ENCODE assay signal across 8 cellular contexts in genomic region chr17:64919289-64920025, GRCh38. TPM values are rescaled to one million over a fixed set of nuclear protein-coding genes. Genes with fewer than 3 reads are reported as not detected.
DNase-seq lines count a peak whose midpoint lies in the region; ATAC-seq and TF ChIP-seq lines count a peak whose summit lies in the region.
"Not testable (repeated sequence)": the region's sequence is repeated elsewhere in the genome, so short reads cannot be mapped to it uniquely, and the experiment has no call there.

Gene LRRC37A3, minus strand, starts transcription at chr17:64919478. Its CDS starts 22,221 bp downstream, at chr17:64897257.

- peak within 1 kb of the TSS; percentile 93 to 98 (median 95) for H3K27ac Mint-ChIP-seq in IgD-negative memory B cell

- H3K9me3 ChIP-seq in OCI-LY7 (ENCODE audit: low read length); mucosa of descending colon: not testable (repeated sequence)

- not testable (repeated sequence) for H3K9me3 Mint-ChIP-seq in IgD-negative memory B cell

- H4K20me1 ChIP-seq in OCI-LY7 (ENCODE audit: insufficient read depth, low read length) = not testable (repeated sequence)

- not testable (repeated sequence) for H3K79me2 ChIP-seq in OCI-LY7 (ENCODE audit: insufficient read depth, low read depth, low read length)

- intact Hi-C loops in OCI-LY7 (cut with micrococcal nuclease; ENCODE audit: unreplicated experiment) = loop anchor here (2.0 kb wide), 2 partner anchors 43 to 143 kb away; no protein-coding TSS in a partner anchor
- intact Hi-C loops in mucosa of descending colon (cut with DNase I, micrococcal nuclease) = not testable (repeated sequence)

- H3K4me3 ChIP-seq in OCI-LY7 (ENCODE audit: low read depth, low read length, poor library complexity, severe bottlenecking) (peak within 1 kb of the TSS; percentile 68), mucosa of descending colon (peak within 1 kb of the TSS; percentile 56)

- BruUV-seq in OCI-LY7 (replicated peaks; lab: Mats Ljungman, UMichigan) = not testable (repeated sequence)

- CTCF ChIA-PET in OCI-LY7 (lab: Charles Lee; ENCODE audit: unreplicated experiment) = not testable (repeated sequence)

- peaks cover 11 to 22% (median 14%) of the 10 kb centered on the region in 3 donors for H3K4me1 Mint-ChIP-seq in IgD-negative memory B cell

- H3K36me3 Mint-ChIP-seq in IgD-negative memory B cell = not testable (repeated sequence)

- H2AFZ ChIP-seq in OCI-LY7 (ENCODE audit: low read length) = peak within 1 kb of the TSS; percentile 37; the same call in 1 of the 2 replicates

- H3K27ac ChIP-seq in OCI-LY7 (ENCODE audit: low read depth, low read length, poor library complexity, severe bottlenecking) (peak within 1 kb of the TSS; percentile 77), epithelial cell of prostate (peak within 1 kb of the TSS; percentile 78)

- H3K27me3 Mint-ChIP-seq in IgD-negative memory B cell = not testable (repeated sequence)

- H3K4me2 ChIP-seq in OCI-LY7 (ENCODE audit: low read length) = peak within 1 kb of the TSS; percentile 62

- POLR2A ChIA-PET in OCI-LY7 (lab: Charles Lee) = interaction anchor here (0.6 to 1.2 kb wide), 3 partner anchors 68 to 203 kb away, joined by 3 to 6 read pairs (median 3); no protein-coding TSS in a partner anchor

- H3K4me3 Mint-ChIP-seq in IgD-negative memory B cell = peak within 1 kb of the TSS; percentile 89 to 97 (median 94)

- DNase-seq in DMS53 (lab: John Stamatoyannopoulos, UW) (peak; percentile 97), OCI-LY7 (ENCODE audit: low spot score) (peak; percentile 97), activated T-cell treated with anti-CD3 and anti-CD28 coated beads for 24 hours (ENCODE audit: low read depth) (peak; percentile 100), epithelial cell of prostate (ENCODE audit: low read depth, low spot score) (peak; percentile 39), mucosa of descending colon (peak; percentile 98 to 100 (median 99))
- peak; percentile 98 to 99 for DNase-seq in stimulated activated CD8-positive, alpha-beta memory T cell treated with anti-CD3 and anti-CD28 coated beads, Interleukin-4, amount 100 ng/mL, for 1 hour (ENCODE audit: low read depth in 2 of 2, low spot score in 1 of 2)

- not testable (repeated sequence) for H3K9me2 ChIP-seq in OCI-LY7 (ENCODE audit: insufficient read depth, low read length)

- peak; percentile 84 for TF ChIP-seq CTCF in OCI-LY7 (conservative IDR thresholded peaks at IDR 0.05; ENCODE audit: low read length)
- TF ChIP-seq CTCF in mucosa of descending colon (IDR thresholded peaks at IDR 0.05) = peak; percentile 91

- H3K36me3 ChIP-seq in OCI-LY7 (ENCODE audit: insufficient read depth, low read length); mucosa of descending colon (ENCODE audit: low read depth): not testable (repeated sequence)

- peak; percentile 88 for ATAC-seq in GM21576 (IDR thresholded peaks at IDR 0.05; ENCODE audit: unreplicated experiment)
- ATAC-seq in mucosa of descending colon = peak; percentile 99

- H3K4me1 ChIP-seq in OCI-LY7 (ENCODE audit: insufficient read depth, low read length, poor library complexity, severe bottlenecking) = peaks cover 44% of the 10 kb centered on the region
- H3K4me1 ChIP-seq in mucosa of descending colon (ENCODE audit: low read depth) = not testable (repeated sequence)

RNA-seq across cellular contexts. Expression of gene LRRC37A3, which starts in this region (rescaled TPM):
- 4.2 TPM for polyA plus RNA-seq in IgD-negative memory B cell
- 6.2 and 7.3 TPM in 2 replicates for total RNA-seq in OCI-LY7 (2014; rRNA removed; shearing (Covaris generic))
- total RNA-seq in OCI-LY7 (2022) (27.6 and 30.6 TPM in 2 replicates), mucosa of descending colon (10 to 100 TPM; 10.2 to 16.8 (median 13.1) TPM)

Comparison
In these comparisons a context has a peak if more than half of its experiments do, and no peak if none do; other contexts are left out.
1. Peak in every context shown above with its lines: DNase-seq, ATAC-seq, H3K4me3 ChIP-seq and H3K27ac ChIP-seq.
2. DNase-seq: peak in every context shown above with its lines; median percentile 100 in activated T-cell treated with anti-CD3 and anti-CD28 coated beads for 24 hours; 99 in mucosa of descending colon; 98 in stimulated activated CD8-positive, alpha-beta memory T cell treated with anti-CD3 and anti-CD28 coated beads, Interleukin-4, amount 100 ng/mL, for 1 hour; 97 in DMS53; 97 in OCI-LY7; 39 in epithelial cell of prostate.